Comparison of ENCODE assay signal across 8 cellular contexts in genomic region chr1:27660300-27660837, GRCh38. TPM values are rescaled to one million over a fixed set of nuclear protein-coding genes. Genes with fewer than 3 reads are reported as not detected.
A peak's percentile ranks its signal among the peaks of the same experiment; 100 is the strongest.
DNase-seq lines count a peak whose midpoint lies in the region; ATAC-seq and TF ChIP-seq lines count a peak whose summit lies in the region.

No MANE protein-coding gene starts in this region.

- H3K79me2 ChIP-seq in SU-DHL-6 (ENCODE audit: insufficient read depth, low read length) (no peaks in the 10 kb centered on the region), fibroblast of lung (ENCODE audit: control insufficient read depth, insufficient read depth, low read length) (no peaks in the 10 kb centered on the region)

- H3K27ac ChIP-seq in SU-DHL-6 (ENCODE audit: low read depth, low read length) (peak overlapping the region; percentile 3; the same call in 1 of the 2 replicates), fibroblast of lung (ENCODE audit: insufficient read depth, low read length) (no peak overlapping the region)

- peak overlapping the region; percentile 45 for H3K9ac ChIP-seq in SU-DHL-6 (ENCODE audit: low read length)
- no peak overlapping the region for H3K9ac ChIP-seq in fibroblast of lung (ENCODE audit: insufficient read depth, low read length)

- H4K20me1 ChIP-seq in SU-DHL-6 (ENCODE audit: low read depth, low read length): no peaks in the 10 kb centered on the region
- no peaks in the 10 kb centered on the region for H4K20me1 ChIP-seq in fibroblast of lung (ENCODE audit: control insufficient read depth, extremely low read depth, insufficient read depth, low read length)

- H3K27me3 ChIP-seq in SU-DHL-6 (ENCODE audit: low read length) (no peaks in the 10 kb centered on the region), fibroblast of lung (ENCODE audit: control insufficient read depth, insufficient read depth, low read length) (no peaks in the 10 kb centered on the region)

- peak; percentile 14 for ATAC-seq in GM18873 (IDR thresholded peaks at IDR 0.05; ENCODE audit: low FRiP score, unreplicated experiment)
- no peak for ATAC-seq in HG02610 (IDR thresholded peaks at IDR 0.05; ENCODE audit: unreplicated experiment)

- H3F3A ChIP-seq in SU-DHL-6 (ENCODE audit: insufficient read depth): peaks cover 12% of the 10 kb centered on the region

- no peak for DNase-seq in fibroblast of lung (ENCODE audit: low read depth in 2 of 2)
- no peak for DNase-seq in skeletal muscle cell (ENCODE audit: low read depth)
- no peak for DNase-seq in NCI-H2081 treated with DMSO at 0.1 percent for 48 hours (lab: John Stamatoyannopoulos, UW)
- no peak for DNase-seq in retina
- no peak for DNase-seq in GM10266 (ENCODE audit: extremely low spot score)

- no peaks in the 10 kb centered on the region for H3K36me3 ChIP-seq in SU-DHL-6 (ENCODE audit: low read length)
- H3K36me3 ChIP-seq in fibroblast of lung (ENCODE audit: control insufficient read depth, insufficient read depth, low read length): no peaks in the 10 kb centered on the region

- peaks cover 10% of the 10 kb centered on the region for H3K4me1 ChIP-seq in fibroblast of lung (ENCODE audit: control insufficient read depth, extremely low read depth, insufficient read depth, low read length)

- H3K4me2 ChIP-seq in SU-DHL-6 (ENCODE audit: low read depth, low read length, poor library complexity, severe bottlenecking) (peak overlapping the region; percentile 55), fibroblast of lung (ENCODE audit: extremely low read depth, insufficient read depth, low read length) (no peak overlapping the region)

- peak overlapping the region; percentile 27 for H2AFZ ChIP-seq in SU-DHL-6 (ENCODE audit: low read depth, low read length, severe bottlenecking)
- H2AFZ ChIP-seq in fibroblast of lung (ENCODE audit: low read length): peak overlapping the region; percentile 74

- no peak for TF ChIP-seq CTCF in SU-DHL-6 (IDR thresholded peaks at IDR 0.05; ENCODE audit: insufficient read depth, low read length, poor library complexity, severe bottlenecking)
- TF ChIP-seq CTCF in fibroblast of lung (conservative IDR thresholded peaks at IDR 0.05 in 1 of 2, IDR thresholded peaks at IDR 0.05 in 1 of 2; ENCODE audit: low read depth in 1 of 2, low read length in 2 of 2): no peak
- TF ChIP-seq CTCF in GM10266 (IDR thresholded peaks at IDR 0.05; ENCODE audit: control insufficient read depth, insufficient read depth, low read depth, missing control alignments): no peak

- H3K4me3 ChIP-seq in SU-DHL-6 (ENCODE audit: insufficient read depth, low read length, poor library complexity, severe bottlenecking) (peak overlapping the region; percentile 42), fibroblast of lung (replicated peaks in 1 of 4; ENCODE audit: control extremely low read depth in 1 of 4, insufficient read depth in 1 of 4, low read depth in 3 of 4, low read length in 4 of 4) (peak overlapping the region in 3 of 4 experiments; percentile 1 to 49 (median 49)), skeletal muscle cell (ENCODE audit: low read depth, low read length) (peak overlapping the region; percentile 41)

- no peaks in the 10 kb centered on the region for H3K9me3 ChIP-seq in SU-DHL-6 (ENCODE audit: insufficient read depth, low read length)
- no peaks in the 10 kb centered on the region for H3K9me3 ChIP-seq in fibroblast of lung (ENCODE audit: control insufficient read depth, insufficient read depth, low read depth, low read length)

- H3K9me2 ChIP-seq in SU-DHL-6 (replicated peaks; ENCODE audit: insufficient read depth, low read length): no peaks in the 10 kb centered on the region

RNA-seq across cellular contexts. Expression of gene IFI6, which starts 11.6 kb away (rescaled TPM):
- total RNA-seq in fibroblast of lung: 64.7 and 68.4 TPM in 2 replicates
- polyA plus RNA-seq in fibroblast of lung: 14.9 and 43.7 TPM in 2 replicates
- polyA plus RNA-seq in fibroblast of lung (2012): 47.0 and 126 TPM in 2 replicates
- 5.5 and 11.9 TPM in 2 replicates for polyA minus RNA-seq in fibroblast of lung (ENCODE audit: low replicate concordance)

RNA-seq across cellular contexts. Expression of gene FGR, which starts 25.4 kb away (rescaled TPM):
- under 0.01 TPM in 1 of 2 replicates, not detected in the other for total RNA-seq in fibroblast of lung
- not detected in 2 replicates for polyA plus RNA-seq in fibroblast of lung
- polyA plus RNA-seq in fibroblast of lung (2012): not detected in 2 replicates
- polyA minus RNA-seq in fibroblast of lung (ENCODE audit: low replicate concordance): not detected in 2 replicates

RNA-seq across cellular contexts. Expression of gene AHDC1, which starts 56.4 kb away (rescaled TPM):
- total RNA-seq in fibroblast of lung: 5.1 and 6.9 TPM in 2 replicates
- 3.1 and 4.2 TPM in 2 replicates for polyA plus RNA-seq in fibroblast of lung
- polyA plus RNA-seq in fibroblast of lung (2012): 12.4 and 22.9 TPM in 2 replicates
- 17.7 and 33.1 TPM in 2 replicates for polyA minus RNA-seq in fibroblast of lung (ENCODE audit: low replicate concordance)
